In the genomic region with DNA sequence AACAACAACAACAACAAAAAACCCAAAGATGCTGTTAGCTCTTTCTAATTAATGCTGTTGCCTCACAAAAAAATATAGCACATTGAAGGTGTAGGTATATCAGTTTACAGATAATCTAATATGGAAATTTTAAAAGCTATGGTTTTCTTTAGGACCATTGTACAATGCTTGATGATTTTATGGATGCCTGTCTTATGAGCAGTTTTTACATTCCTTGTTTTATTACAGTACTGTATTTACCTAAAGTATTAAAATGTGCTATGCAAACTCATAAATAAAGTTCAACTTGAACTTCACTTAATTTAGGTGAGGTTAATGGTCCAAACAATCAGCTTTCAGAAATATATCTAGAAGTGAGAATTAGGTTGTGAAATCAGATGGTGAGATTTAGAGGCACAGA, we compare ENCODE assay signal across 35 cellular contexts.
DNase-seq lines count a peak whose midpoint lies in the region; ATAC-seq, FAIRE-seq and TF ChIP-seq lines count a peak whose summit lies in the region.
"Had no signal": no experiment of that assay in that cellular context is flagged by ENCODE, and none has a peak within 500 bp of the region (broad histone marks: within the 10 kb centered on the region; RNA-seq: fewer than 3 reads in every experiment).

No MANE protein-coding gene starts in this region.

- H3K79me2 ChIP-seq in PC-3 (ENCODE audit: low read length): no peaks in the 10 kb centered on the region

- H3K9me3 ChIP-seq in HEK293 (ENCODE audit: control insufficient read depth, insufficient read depth, low read depth, low read length) (no peaks in the 10 kb centered on the region), PC-3 (ENCODE audit: low read length) (no peaks in the 10 kb centered on the region; the same call in 1 of the 2 replicates)
- H3K9me3 ChIP-seq: A549, BE2C, Caco-2 had no signal

- no peaks in the 10 kb centered on the region for H3K36me3 ChIP-seq in HEK293 (ENCODE audit: control insufficient read depth in 2 of 2, insufficient read depth in 1 of 2, low read length in 2 of 2)
- no peaks in the 10 kb centered on the region; the same call in 1 of the 2 replicates for H3K36me3 ChIP-seq in PC-3 (ENCODE audit: low read depth, low read length)
- H3K36me3 ChIP-seq: BE2C; BLaER1; BLaER1 treated with 17β-estradiol and CSF1 and Interleukin-3, amounts not matched to agents 10 nM and 100 nM had no signal

- no peaks in the 10 kb centered on the region for H3K9me2 ChIP-seq in PC-3 (replicated peaks; ENCODE audit: low read length)

- CTCF ChIA-PET in HEK293 (lab: Yijun Ruan, JAX) (interaction anchor here (1.1 kb wide), 1 partner anchor 96 kb away, joined by 3 read pairs; no protein-coding TSS in a partner anchor), PC-3 (lab: Charles Lee) (no interaction called here)

- intact Hi-C loops in PC-3 (cut with micrococcal nuclease): loop anchor here (1.0 to 2.0 kb wide), 3 partner anchors 34 to 151 kb away; no protein-coding TSS in a partner anchor

- peak; percentile 9 for FAIRE-seq in islet of Langerhans (lab: Jason Lieb, UNC)
- FAIRE-seq: A204.1, A549, D721Med had no signal

- no peaks in the 10 kb centered on the region for H3F3A ChIP-seq in PC-3 (ENCODE audit: low read length, unreplicated experiment)

- BruUV-seq in PC-3 (replicated peaks; lab: Mats Ljungman, UMichigan): no TSS peak

- H3K4me1 ChIP-seq in HEK293 (ENCODE audit: control insufficient read depth, insufficient read depth, low read length) (no peaks in the 10 kb centered on the region), PC-3 (ENCODE audit: insufficient read depth, low read length) (peaks cover 11% of the 10 kb centered on the region; the same call in 1 of the 2 replicates)
- H3K4me1 ChIP-seq: A549; BE2C; BLaER1; BLaER1 treated with 17β-estradiol and CSF1 and Interleukin-3, amounts not matched to agents 10 nM and 100 nM; Caco-2 had no signal

- H2AFZ ChIP-seq in PC-3 (ENCODE audit: low read length): no peak overlapping the region

- DNase-seq in LNCaP clone FGC (ENCODE audit: low read depth) (peak; percentile 4), PC-3 (peak; percentile 30), NCI-H510A treated with DMSO at 0.1 percent for 48 hours (lab: John Stamatoyannopoulos, UW) (no peak), NCI-H1417 (lab: John Stamatoyannopoulos, UW) (no peak)
- no peak for DNase-seq in stimulated activated naive CD4-positive, alpha-beta T cell treated with Interleukin-2 at 50 U/mL for 16 hours (lab: John Stamatoyannopoulos, UW)
- DNase-seq: 8988T; ACHN; AML-193; BE2C; C1 segment of cervical spinal cord; Caco-2; Calu3; CD4-positive, alpha-beta memory T cell; CD4-positive, alpha-beta T cell; CD4-positive, CD25-positive, alpha-beta regulatory T cell; CD8-positive, alpha-beta memory T cell; CD8-positive, alpha-beta T cell; COR-L47; DMS 273 treated with DMSO at 0.1 percent for 48 hours; DMS153; DMS53; DMS79; DMS79 treated with DMSO at 0.1 percent for 48 hours; DND-41; EL had no signal

- peak overlapping the region; percentile 20; the same call in 1 of the 2 replicates for H3K4me2 ChIP-seq in PC-3 (ENCODE audit: low read length)
- H3K4me2 ChIP-seq: A549; BLaER1; BLaER1 treated with 17β-estradiol and CSF1 and Interleukin-3, amounts not matched to agents 10 nM and 100 nM had no signal

- H3K27ac ChIP-seq in HEK293 (ENCODE audit: extremely low read depth, low read depth, low read length): no peak overlapping the region
- no peak overlapping the region for H3K27ac ChIP-seq in PC-3 (ENCODE audit: low read length)
- H3K27ac ChIP-seq: 22Rv1; A549; BLaER1; BLaER1 treated with 17β-estradiol and CSF1 and Interleukin-3, amounts not matched to agents 10 nM and 100 nM; C4-2B had no signal

- H3K27me3 ChIP-seq in PC-3 (ENCODE audit: low read length): no peaks in the 10 kb centered on the region
- H3K27me3 ChIP-seq: BE2C; BLaER1; BLaER1 treated with 17β-estradiol and CSF1 and Interleukin-3, amounts not matched to agents 10 nM and 100 nM had no signal

- no peak overlapping the region for H3K9ac ChIP-seq in PC-3 (ENCODE audit: low read length)
- H3K9ac ChIP-seq: BLaER1; BLaER1 treated with 17β-estradiol and CSF1 and Interleukin-3, amounts not matched to agents 10 nM and 100 nM had no signal

- H3K4me3 ChIP-seq in HEK293 (ENCODE audit: low read depth, low read length) (no peak overlapping the region), LNCaP clone FGC (ENCODE audit: low read depth, low read length) (no peak overlapping the region), PC-3 (ENCODE audit: low read length) (no peak overlapping the region)
- H3K4me3 ChIP-seq: A549; BLaER1; BLaER1 treated with 17β-estradiol and CSF1 and Interleukin-3, amounts not matched to agents 10 nM and 100 nM had no signal

- POLR2A ChIA-PET in HEK293 (lab: Yijun Ruan, JAX) (no interaction called here), PC-3 (lab: Charles Lee; ENCODE audit: unreplicated experiment) (interaction anchor here (0.6 kb wide), 1 partner anchor 35 kb away, joined by 3 read pairs; no protein-coding TSS in a partner anchor)

- no peaks in the 10 kb centered on the region for H4K20me1 ChIP-seq in PC-3 (ENCODE audit: low read length)
- H4K20me1 ChIP-seq: BLaER1; BLaER1 treated with 17β-estradiol and CSF1 and Interleukin-3, amounts not matched to agents 10 nM and 100 nM had no signal

- TF ChIP-seq CTCF in HEK293 (tag by site-specific recombination; IDR thresholded peaks at IDR 0.05) (no peak), LNCaP clone FGC (IDR thresholded peaks at IDR 0.05; ENCODE audit: control insufficient read depth, extremely low read depth, insufficient read depth) (no peak), PC-3 (conservative IDR thresholded peaks at IDR 0.05; ENCODE audit: low read depth, low read length) (no peak)

- ATAC-seq in PC-3 (peak; percentile 91), GM21447 (IDR thresholded peaks at IDR 0.05; ENCODE audit: unreplicated experiment) (no peak)
- ATAC-seq: A549; CD8-positive, alpha-beta T cell had no signal

TF ChIP-seq in HEK293, 187 proteins besides CTCF, POLR2A, EP300 and RAD21:
- TF ChIP-seq GLI2 (tag by site-specific recombination; IDR thresholded peaks at IDR 0.05; ENCODE audit: borderline replicate concordance, low read depth) (no peak), SP2 (tag by site-specific recombination; IDR thresholded peaks at IDR 0.05) (no peak), ZNF184 (tag by site-specific recombination; IDR thresholded peaks at IDR 0.05) (no peak)
- TF ChIP-seq, protein P1, sequence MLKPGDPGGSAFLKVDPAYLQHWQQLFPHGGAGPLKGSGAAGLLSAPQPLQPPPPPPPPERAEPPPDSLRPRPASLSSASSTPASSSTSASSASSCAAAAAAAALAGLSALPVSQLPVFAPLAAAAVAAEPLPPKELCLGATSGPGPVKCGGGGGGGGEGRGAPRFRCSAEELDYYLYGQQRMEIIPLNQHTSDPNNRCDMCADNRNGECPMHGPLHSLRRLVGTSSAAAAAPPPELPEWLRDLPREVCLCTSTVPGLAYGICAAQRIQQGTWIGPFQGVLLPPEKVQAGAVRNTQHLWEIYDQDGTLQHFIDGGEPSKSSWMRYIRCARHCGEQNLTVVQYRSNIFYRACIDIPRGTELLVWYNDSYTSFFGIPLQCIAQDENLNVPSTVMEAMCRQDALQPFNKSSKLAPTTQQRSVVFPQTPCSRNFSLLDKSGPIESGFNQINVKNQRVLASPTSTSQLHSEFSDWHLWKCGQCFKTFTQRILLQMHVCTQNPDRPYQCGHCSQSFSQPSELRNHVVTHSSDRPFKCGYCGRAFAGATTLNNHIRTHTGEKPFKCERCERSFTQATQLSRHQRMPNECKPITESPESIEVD (tag by site-specific recombination; IDR thresholded peaks at IDR 0.05): 0 out of 2 replicates have a peak, but pooled peaks have one; percentile 30

Comparison
In these comparisons a context has a peak if more than half of its experiments do, and no peak if none do; other contexts are left out.
1. DNase-seq: peak in LNCaP clone FGC (single experiment) and PC-3 (single experiment); none in NCI-H510A treated with DMSO at 0.1 percent for 48 hours (single experiment), stimulated activated naive CD4-positive, alpha-beta T cell treated with Interleukin-2 at 50 U/mL for 16 hours (single experiment) and NCI-H1417 (0 of 3).